In genomic region chr21:45640888-45641479, GRCh38 we compare ENCODE assay signal across 9 cellular contexts. TPM values are rescaled to one million over a fixed set of nuclear protein-coding genes. Genes with fewer than 3 reads are reported as not detected.
DNase-seq lines count a peak whose midpoint lies in the region; ATAC-seq and TF ChIP-seq lines count a peak whose summit lies in the region.
"Had no signal": no experiment of that assay in that cellular context is flagged by ENCODE, and none has a peak within 500 bp of the region (broad histone marks: within the 10 kb centered on the region; RNA-seq: fewer than 3 reads in every experiment).

No MANE protein-coding gene starts in this region.

- peak overlapping the region; percentile 47 for H3K4me3 ChIP-seq in OCI-LY3 (ENCODE audit: low read length)
- no peak overlapping the region for H3K4me3 ChIP-seq in fibroblast of mammary gland (ENCODE audit: control insufficient read depth, low read depth, low read length)

- no peaks in the 10 kb centered on the region for H3K79me2 ChIP-seq in OCI-LY3 (ENCODE audit: low read length)

- no peaks in the 10 kb centered on the region for H3K27me3 ChIP-seq in OCI-LY3 (ENCODE audit: low read depth, low read length)

- H3K9ac ChIP-seq in OCI-LY3 (ENCODE audit: low read length), result peak overlapping the region; percentile 17; the same call in 1 of the 2 replicates

- H3K36me3 ChIP-seq in OCI-LY3 (replicated peaks; ENCODE audit: low read depth, low read length), result no peaks in the 10 kb centered on the region

- H2AFZ ChIP-seq in OCI-LY3 (ENCODE audit: low read depth, low read length), result peak overlapping the region; percentile 62; the same call in 1 of the 2 replicates

- H3K27ac Mint-ChIP-seq in activated naive CD4-positive, alpha-beta T cell treated with anti-CD3 and anti-CD28 coated beads for 36 hours, result no peak overlapping the region
- no peak overlapping the region for H3K27ac Mint-ChIP-seq in stimulated activated effector memory CD8-positive, alpha-beta T cell treated with anti-CD3 and anti-CD28 coated beads, Interleukin-12 subunit alpha, Interleukin-12 subunit beta, amount 100 ng/mL, for 72 hours

- H3K9me3 ChIP-seq in OCI-LY3 (ENCODE audit: insufficient read depth, low read length), result no peaks in the 10 kb centered on the region

- H3K27me3 Mint-ChIP-seq in activated naive CD4-positive, alpha-beta T cell treated with anti-CD3 and anti-CD28 coated beads for 36 hours (ENCODE audit: low read depth), result peaks cover 5% of the 10 kb centered on the region

- peaks cover 25% of the 10 kb centered on the region for H3K4me1 ChIP-seq in OCI-LY3 (ENCODE audit: low read length)

- H4K20me1 ChIP-seq in OCI-LY3 (ENCODE audit: insufficient read depth, low read length), result no peaks in the 10 kb centered on the region

- H3K36me3 Mint-ChIP-seq in activated naive CD4-positive, alpha-beta T cell treated with anti-CD3 and anti-CD28 coated beads for 36 hours (ENCODE audit: low read depth), result peaks cover 1% of the 10 kb centered on the region
- H3K36me3 Mint-ChIP-seq in stimulated activated effector memory CD8-positive, alpha-beta T cell treated with anti-CD3 and anti-CD28 coated beads, Interleukin-12 subunit alpha, Interleukin-12 subunit beta, amount 100 ng/mL, for 72 hours, result peaks cover 6% of the 10 kb centered on the region

- H3K9me3 Mint-ChIP-seq in activated naive CD4-positive, alpha-beta T cell treated with anti-CD3 and anti-CD28 coated beads for 36 hours, result no peaks in the 10 kb centered on the region
- no peaks in the 10 kb centered on the region for H3K9me3 Mint-ChIP-seq in stimulated activated effector memory CD8-positive, alpha-beta T cell treated with anti-CD3 and anti-CD28 coated beads, Interleukin-12 subunit alpha, Interleukin-12 subunit beta, amount 100 ng/mL, for 72 hours

- CTCF ChIA-PET in activated naive CD4-positive, alpha-beta T cell treated with anti-CD3 and anti-CD28 coated beads for 36 hours (lab: Charles Lee), result interaction anchor here (0.8 kb wide), 1 partner anchor 332 kb away, joined by 3 read pairs; no protein-coding TSS in a partner anchor

- H3K4me1 Mint-ChIP-seq in activated naive CD4-positive, alpha-beta T cell treated with anti-CD3 and anti-CD28 coated beads for 36 hours (ENCODE audit: low read depth), result peaks cover 48% of the 10 kb centered on the region
- H3K4me1 Mint-ChIP-seq in stimulated activated effector memory CD8-positive, alpha-beta T cell treated with anti-CD3 and anti-CD28 coated beads, Interleukin-12 subunit alpha, Interleukin-12 subunit beta, amount 100 ng/mL, for 72 hours, result no peaks in the 10 kb centered on the region

- TF ChIP-seq CTCF in OCI-LY3 (IDR thresholded peaks at IDR 0.05; ENCODE audit: low read depth, low read length) (no peak), fibroblast of mammary gland (conservative IDR thresholded peaks at IDR 0.05; ENCODE audit: control insufficient read depth, insufficient read depth, low read depth, low read length) (peak; percentile 24)

- intact Hi-C loops in activated naive CD4-positive, alpha-beta T cell treated with anti-CD3 and anti-CD28 coated beads for 36 hours (cut with micrococcal nuclease), result loop anchor here (5.0 kb wide), 1 partner anchor 331 kb away; no protein-coding TSS in a partner anchor

- ATAC-seq in stimulated activated effector memory CD8-positive, alpha-beta T cell treated with anti-CD3 and anti-CD28 coated beads, Interleukin-12 subunit alpha, Interleukin-12 subunit beta, amount 100 ng/mL, for 72 hours, result no peak
- ATAC-seq in HG03565 (IDR thresholded peaks at IDR 0.05; ENCODE audit: unreplicated experiment), result no peak

- DNase-seq in activated naive CD4-positive, alpha-beta T cell treated with anti-CD3 and anti-CD28 coated beads for 36 hours, result peak; percentile 42
- no peak for DNase-seq in activated naive CD4-positive, alpha-beta T cell (lab: John Stamatoyannopoulos, UW)
- DNase-seq in fibroblast of mammary gland (ENCODE audit: low read depth), result peak; percentile 72
- no peak for DNase-seq in stimulated activated effector memory CD8-positive, alpha-beta T cell treated with anti-CD3 and anti-CD28 coated beads, Interleukin-12 subunit alpha, Interleukin-12 subunit beta, amount 100 ng/mL, for 72 hours (ENCODE audit: low spot score in 2 of 2)
- DNase-seq in midbrain (lab: John Stamatoyannopoulos, UW), result no peak
- no peak for DNase-seq in stimulated activated CD4-positive, alpha-beta T cell treated with anti-CD3 and anti-CD28 coated beads, Interleukin-4, amount 100 ng/mL, for 4 hours
- DNase-seq: stimulated activated CD4-positive, alpha-beta T cell treated with anti-CD3 and anti-CD28 coated beads, Interleukin-2, amount 100 ng/mL, for 24 hours had no signal

- 0 out of 2 replicates have a peak overlapping the region, but pooled peaks have one; percentile 15 for H3K27ac ChIP-seq in OCI-LY3 (ENCODE audit: low read length)

- peak overlapping the region; percentile 61 for H3K4me3 Mint-ChIP-seq in activated naive CD4-positive, alpha-beta T cell treated with anti-CD3 and anti-CD28 coated beads for 36 hours
- H3K4me3 Mint-ChIP-seq in stimulated activated effector memory CD8-positive, alpha-beta T cell treated with anti-CD3 and anti-CD28 coated beads, Interleukin-12 subunit alpha, Interleukin-12 subunit beta, amount 100 ng/mL, for 72 hours, result peak overlapping the region; percentile 25

- H3K4me2 ChIP-seq in OCI-LY3 (ENCODE audit: low read length), result peak overlapping the region; percentile 58

RNA-seq across cellular contexts. Expression of gene PCBP3, which starts 2.5 kb away (rescaled TPM):
- 10 to 100 TPM; 10.0 to 10.2 TPM for total RNA-seq in activated naive CD4-positive, alpha-beta T cell treated with anti-CD3 and anti-CD28 coated beads for 36 hours

Comparison
In these comparisons a context has a peak if more than half of its experiments do, and no peak if none do; other contexts are left out.
1. DNase-seq: peak in activated naive CD4-positive, alpha-beta T cell treated with anti-CD3 and anti-CD28 coated beads for 36 hours (single experiment) and fibroblast of mammary gland (single experiment); none in activated naive CD4-positive, alpha-beta T cell (0 of 4), stimulated activated effector memory CD8-positive, alpha-beta T cell treated with anti-CD3 and anti-CD28 coated beads, Interleukin-12 subunit alpha, Interleukin-12 subunit beta, amount 100 ng/mL, for 72 hours (0 of 2), midbrain (single experiment) and stimulated activated CD4-positive, alpha-beta T cell treated with anti-CD3 and anti-CD28 coated beads, Interleukin-4, amount 100 ng/mL, for 4 hours (0 of 2).